In the genomic region with DNA sequence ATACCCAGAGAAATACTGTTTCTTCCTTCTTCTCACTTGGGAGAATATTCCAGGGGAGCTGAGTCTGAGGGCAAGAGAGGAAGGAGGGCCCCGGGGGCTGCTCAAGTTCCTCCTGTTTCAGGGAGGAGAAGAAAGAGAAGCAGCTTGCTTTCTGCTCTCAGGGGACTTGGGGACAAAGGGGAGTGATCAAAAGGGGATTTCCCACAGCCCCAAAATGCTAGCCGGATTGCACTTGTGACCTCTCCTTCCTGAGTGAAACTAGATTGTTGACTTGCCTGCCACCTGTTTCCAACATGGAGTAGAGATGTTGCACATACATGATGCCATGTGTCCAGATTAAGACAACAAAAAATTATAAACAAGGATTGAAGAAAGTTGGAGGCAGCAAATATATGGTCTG, we compare ENCODE assay signal across 9 cellular contexts.
DNase-seq lines count a peak whose midpoint lies in the region; ATAC-seq and TF ChIP-seq lines count a peak whose summit lies in the region.
"Had no signal": no experiment of that assay in that cellular context is flagged by ENCODE, and none has a peak within 500 bp of the region (broad histone marks: within the 10 kb centered on the region; RNA-seq: fewer than 3 reads in every experiment).

No MANE protein-coding gene starts in this region.

- TF ChIP-seq POLR2A in GM15510 (IDR thresholded peaks at IDR 0.05; ENCODE audit: borderline replicate concordance, extremely low read depth, insufficient read length), result peak; percentile 41

- CTCF ChIA-PET in activated naive CD4-positive, alpha-beta T cell treated with anti-CD3 and anti-CD28 coated beads, Interleukin-2, amount 10 ng/mL, durations not matched to agents 7 days and 5 days (lab: Charles Lee), result interaction anchor here (0.7 to 1.6 kb wide), 3 partner anchors 39 to 62 kb away, joined by 3 to 5 read pairs (median 4); no protein-coding TSS in a partner anchor

- ATAC-seq in GM21381 (IDR thresholded peaks at IDR 0.05; ENCODE audit: unreplicated experiment) (peak; percentile 82), HG03558 (IDR thresholded peaks at IDR 0.05; ENCODE audit: extremely low read depth, unreplicated experiment) (peak; percentile 75)

- H3K4me3 Mint-ChIP-seq in activated naive CD4-positive, alpha-beta T cell treated with anti-CD3 and anti-CD28 coated beads, Interleukin-2, amount 10 ng/mL, durations not matched to agents 7 days and 5 days, result peak overlapping the region; percentile 3

- peak overlapping the region; percentile 84 for H3K27ac Mint-ChIP-seq in activated naive CD4-positive, alpha-beta T cell treated with anti-CD3 and anti-CD28 coated beads, Interleukin-2, amount 10 ng/mL, durations not matched to agents 7 days and 5 days

- H3K27me3 Mint-ChIP-seq in activated naive CD4-positive, alpha-beta T cell treated with anti-CD3 and anti-CD28 coated beads, Interleukin-2, amount 10 ng/mL, durations not matched to agents 7 days and 5 days, result peaks cover 6% of the 10 kb centered on the region

- H3K9me3 Mint-ChIP-seq in activated naive CD4-positive, alpha-beta T cell treated with anti-CD3 and anti-CD28 coated beads, Interleukin-2, amount 10 ng/mL, durations not matched to agents 7 days and 5 days, result peaks cover 3% of the 10 kb centered on the region

- DNase-seq in activated naive CD4-positive, alpha-beta T cell treated with anti-CD3 and anti-CD28 coated beads, Interleukin-2, amount 10 ng/mL, durations not matched to agents 7 days and 5 days, result peak; percentile 78
- peak in 5 of 6 experiments; percentile 12 to 51 (median 33) for DNase-seq in stimulated activated naive CD4-positive, alpha-beta T cell (lab: John Stamatoyannopoulos, UW)
- DNase-seq in NCI-H345 (lab: John Stamatoyannopoulos, UW) (no peak), T-helper 9 cell (no peak), UCSD-AML1 (lab: John Stamatoyannopoulos, UW; ENCODE audit: unreplicated experiment) (no peak)
- DNase-seq: IMR-90 had no signal

- H3K4me1 Mint-ChIP-seq in activated naive CD4-positive, alpha-beta T cell treated with anti-CD3 and anti-CD28 coated beads, Interleukin-2, amount 10 ng/mL, durations not matched to agents 7 days and 5 days, result peaks cover 46% of the 10 kb centered on the region

- H3K36me3 Mint-ChIP-seq in activated naive CD4-positive, alpha-beta T cell treated with anti-CD3 and anti-CD28 coated beads, Interleukin-2, amount 10 ng/mL, durations not matched to agents 7 days and 5 days, result no peaks in the 10 kb centered on the region

Comparison
In these comparisons a context has a peak if more than half of its experiments do, and no peak if none do; other contexts are left out.
1. DNase-seq: peak in activated naive CD4-positive, alpha-beta T cell treated with anti-CD3 and anti-CD28 coated beads, Interleukin-2, amount 10 ng/mL, durations not matched to agents 7 days and 5 days (single experiment) and stimulated activated naive CD4-positive, alpha-beta T cell (5 of 6); none in NCI-H345 (single experiment), T-helper 9 cell (single experiment) and UCSD-AML1 (single experiment).